21 cellular contexts compared by ENCODE assay signal in genomic region chr3:43905157-43905556, GRCh38.
DNase-seq lines count a peak whose midpoint lies in the region; ATAC-seq and TF ChIP-seq lines count a peak whose summit lies in the region.
"Had no signal": no experiment of that assay in that cellular context is flagged by ENCODE, and none has a peak within 500 bp of the region (broad histone marks: within the 10 kb centered on the region; RNA-seq: fewer than 3 reads in every experiment).

No MANE protein-coding gene starts in this region.

- CTCF ChIA-PET in SK-N-SH (lab: Yijun Ruan, JAX), result interaction anchor here (1.1 to 2.0 kb wide), 2 partner anchors 10 to 33 kb away, joined by 3 to 5 read pairs; no protein-coding TSS in a partner anchor

- H3K9me3 ChIP-seq in SK-N-SH (no peaks in the 10 kb centered on the region), adipocyte (ENCODE audit: control insufficient read depth, low read length) (peaks cover 5% of the 10 kb centered on the region)
- H3K9me3 ChIP-seq: BLaER1, HAP-1 had no signal

- no peaks in the 10 kb centered on the region for H3K79me2 ChIP-seq in SK-N-SH (ENCODE audit: insufficient read depth)

- H2AFZ ChIP-seq in SK-N-SH (ENCODE audit: low read depth), result no peak overlapping the region
- H2AFZ ChIP-seq: GM23338, PC-9 had no signal

- H3K27me3 ChIP-seq in SK-N-SH (ENCODE audit: insufficient read depth) (no peaks in the 10 kb centered on the region), adipocyte (replicated peaks; ENCODE audit: control insufficient read depth, insufficient read depth, low read length) (no peaks in the 10 kb centered on the region)
- H3K27me3 ChIP-seq: BLaER1 had no signal

- H3K9me2 ChIP-seq in SK-N-SH, result no peaks in the 10 kb centered on the region

- intact Hi-C loops in head of caudate nucleus (cut with DNase I), result no loop called here

- no peak overlapping the region for H3K4me2 ChIP-seq in SK-N-SH
- H3K4me2 ChIP-seq: BLaER1, GM23338, PC-9 had no signal

- no peak overlapping the region; a peak in 1 of 4 replicates for H3K27ac ChIP-seq in SK-N-SH (ENCODE audit: low read depth in 2 of 2, low read length in 1 of 2)
- H3K27ac ChIP-seq: BLaER1, PC-9 had no signal

- TF ChIP-seq RAD21 in SK-N-SH (IDR thresholded peaks at IDR 0.05; ENCODE audit: low read length), result no peak

- H3F3A ChIP-seq in SK-N-SH (replicated peaks; ENCODE audit: insufficient read depth), result no peaks in the 10 kb centered on the region

- H3K4me3 ChIP-seq in SK-N-SH (ENCODE audit: low read depth in 2 of 2, low read length in 1 of 2), result no peak overlapping the region
- H3K4me3 ChIP-seq in AG10803 (ENCODE audit: low read length), result no peak overlapping the region
- no peak overlapping the region for H3K4me3 ChIP-seq in adipocyte (ENCODE audit: low read length)
- H3K4me3 ChIP-seq: BLaER1, GM23338, HAP-1, PC-9 had no signal

- no peak for TF ChIP-seq EP300 in SK-N-SH (IDR thresholded peaks at IDR 0.05; ENCODE audit: borderline replicate concordance in 1 of 2, low read depth in 1 of 2, low read length in 1 of 2)

- H3K4me1 ChIP-seq in SK-N-SH (ENCODE audit: control insufficient read depth in 1 of 2, insufficient read depth in 2 of 2, low read depth in 1 of 2, low read length in 1 of 2) (peaks cover 0 to 7% of the 10 kb centered on the region in 2 experiments; a peak in 1 of 4 replicates), adipocyte (ENCODE audit: control insufficient read depth, insufficient read depth, low read length) (peaks cover 24% of the 10 kb centered on the region)
- H3K4me1 ChIP-seq: HAP-1 had no signal

- no peaks in the 10 kb centered on the region for H3K36me3 ChIP-seq in SK-N-SH (replicated peaks in 1 of 2; ENCODE audit: control insufficient read depth in 1 of 2, insufficient read depth in 2 of 2, low read length in 1 of 2)
- H3K36me3 ChIP-seq in adipocyte (ENCODE audit: control insufficient read depth, insufficient read depth, low read length, severe bottlenecking), result no peaks in the 10 kb centered on the region
- H3K36me3 ChIP-seq: BLaER1, HAP-1 had no signal

- WGBS in SK-N-SH (ENCODE audit: low lambda C conversion rate), result 97% methylated on average over 1 of the region's 1 CpG

- DNase-seq in SK-N-SH (no peak), AG10803 (ENCODE audit: low read depth) (peak; percentile 24), adipocyte (ENCODE audit: low read depth) (peak; percentile 71), fibroblast of peridontal ligament (ENCODE audit: extremely low read depth) (peak; percentile 41), head of caudate nucleus (no peak), kidney glomerular epithelial cell (lab: John Stamatoyannopoulos, UW) (no peak)
- DNase-seq: 8988T; CD4-positive, CD25-positive, alpha-beta regulatory T cell; HFFc6; NCI-H1105 treated with DMSO at 0.1 percent for 48 hours; NCI-H2029 treated with DMSO at 0.1 percent for 48 hours; NCI-H446 treated with DMSO at 0.1 percent for 48 hours; NCI-H526; NCI-H82; PC-9; SHP77 had no signal

- POLR2A ChIA-PET in SK-N-SH (lab: Yijun Ruan, JAX), result no interaction called here

- no peak overlapping the region for H3K9ac ChIP-seq in SK-N-SH
- no peak overlapping the region for H3K9ac ChIP-seq in adipocyte (ENCODE audit: low read length)
- H3K9ac ChIP-seq: BLaER1 had no signal

- no peak for TF ChIP-seq CTCF in SK-N-SH (IDR thresholded peaks at IDR 0.05)
- TF ChIP-seq CTCF in AG10803 (conservative IDR thresholded peaks at IDR 0.05; ENCODE audit: low read length), result no peak

- ATAC-seq in SK-N-SH treated with all-trans-retinoic acid at 6 μM for 48 hours, result no peak
- ATAC-seq in GM19452 (IDR thresholded peaks at IDR 0.05; ENCODE audit: unreplicated experiment), result no peak
- ATAC-seq: GM23338 had no signal

- H4K20me1 ChIP-seq in SK-N-SH (ENCODE audit: insufficient read depth), result no peaks in the 10 kb centered on the region
- H4K20me1 ChIP-seq: BLaER1 had no signal

TF ChIP-seq in SK-N-SH treated with all-trans-retinoic acid at 6 μM for 48 hours, 23 proteins besides CTCF, POLR2A, EP300 and RAD21:
- TF ChIP-seq PATZ1 (CRISPR knock-in tag; IDR thresholded peaks at IDR 0.05; ENCODE audit: borderline replicate concordance) (no peak), ISL1 (CRISPR knock-in tag; IDR thresholded peaks at IDR 0.05) (0 out of 2 replicates have a peak, but pooled peaks have one; percentile 14), ZNF8 (CRISPR knock-in tag; IDR thresholded peaks at IDR 0.05) (no peak)

TF ChIP-seq in SK-N-SH, 30 proteins besides CTCF, POLR2A, EP300 and RAD21:
- TF ChIP-seq YY1 (IDR thresholded peaks at IDR 0.05; ENCODE audit: low read depth), result no peak

Comparison
In these comparisons a context has a peak if more than half of its experiments do, and no peak if none do; other contexts are left out.
1. DNase-seq: peak in AG10803 (single experiment), adipocyte (single experiment) and fibroblast of peridontal ligament (single experiment); none in SK-N-SH (single experiment), head of caudate nucleus (0 of 42) and kidney glomerular epithelial cell (single experiment).